Comparison of ENCODE assay signal across 1 cellular context in the genomic region with DNA sequence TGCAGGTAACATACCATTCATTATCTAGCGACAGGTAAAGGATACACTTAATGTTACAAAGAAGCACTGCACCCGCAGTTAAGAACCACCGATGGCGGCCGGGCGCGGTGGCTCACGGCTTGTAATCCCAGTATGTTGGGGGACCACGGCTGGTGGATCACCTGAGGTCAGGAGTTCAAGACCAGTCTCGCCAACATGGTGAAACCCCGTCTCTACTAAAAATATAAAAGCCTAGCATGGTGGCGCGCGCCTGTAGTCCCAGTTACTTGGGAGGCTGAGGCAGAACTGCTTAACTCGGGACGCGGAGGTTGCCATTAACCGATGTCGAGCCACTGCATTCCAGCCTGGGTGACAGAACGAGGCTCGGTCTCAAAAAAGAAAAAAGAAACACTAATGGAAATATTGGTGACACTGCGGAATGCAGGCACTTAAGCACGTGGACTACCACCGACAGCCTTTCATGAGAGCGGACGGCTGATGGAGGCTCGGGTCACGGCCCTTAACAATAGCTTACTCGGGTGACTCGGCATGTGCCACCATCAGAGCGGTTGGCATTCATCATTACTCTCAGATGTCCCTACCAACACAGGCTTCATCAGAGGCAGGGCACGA.
TF ChIP-seq lines count a peak whose summit lies in the region.

No MANE protein-coding gene starts in this region.

TF ChIP-seq in HepG2, 621 proteins besides CTCF, POLR2A, EP300 and RAD21 (continued from another document):
- TF ChIP-seq ZNF597 (CRISPR knock-in tag; IDR thresholded peaks at IDR 0.05) (no peak), RBFOX2 (IDR thresholded peaks at IDR 0.05; ENCODE audit: low read depth, low read length) (peak; percentile 72), GATAD2A (CRISPR knock-in tag; IDR thresholded peaks at IDR 0.05) (no peak), ZNF883 (CRISPR knock-in tag; IDR thresholded peaks at IDR 0.05; ENCODE audit: not compliant biosample characterization) (no peak), ZNF24 (IDR thresholded peaks at IDR 0.05) (no peak), ZNF451 (CRISPR knock-in tag; IDR thresholded peaks at IDR 0.05) (no peak), GABPB1 (CRISPR knock-in tag; IDR thresholded peaks at IDR 0.05) (no peak), THYN1 (CRISPR knock-in tag; IDR thresholded peaks at IDR 0.05; ENCODE audit: borderline replicate concordance, low read depth) (0 out of 2 replicates have a peak, but pooled peaks have one; percentile 37), NCOR1 (IDR thresholded peaks at IDR 0.05; ENCODE audit: borderline replicate concordance, low read length) (no peak), REPIN1 (CRISPR knock-in tag; IDR thresholded peaks at IDR 0.05; ENCODE audit: borderline replicate concordance, low read depth) (no peak), ATF2 (CRISPR knock-in tag; IDR thresholded peaks at IDR 0.05) (no peak), ZBTB38 (CRISPR knock-in tag; IDR thresholded peaks at IDR 0.05) (peak; percentile 23; the same call in 1 of the 2 replicates), CC2D1A (CRISPR knock-in tag; IDR thresholded peaks at IDR 0.05) (no peak), MEIS1 (CRISPR knock-in tag; IDR thresholded peaks at IDR 0.05; ENCODE audit: borderline replicate concordance) (no peak)
- TF ChIP-seq, protein P1, sequence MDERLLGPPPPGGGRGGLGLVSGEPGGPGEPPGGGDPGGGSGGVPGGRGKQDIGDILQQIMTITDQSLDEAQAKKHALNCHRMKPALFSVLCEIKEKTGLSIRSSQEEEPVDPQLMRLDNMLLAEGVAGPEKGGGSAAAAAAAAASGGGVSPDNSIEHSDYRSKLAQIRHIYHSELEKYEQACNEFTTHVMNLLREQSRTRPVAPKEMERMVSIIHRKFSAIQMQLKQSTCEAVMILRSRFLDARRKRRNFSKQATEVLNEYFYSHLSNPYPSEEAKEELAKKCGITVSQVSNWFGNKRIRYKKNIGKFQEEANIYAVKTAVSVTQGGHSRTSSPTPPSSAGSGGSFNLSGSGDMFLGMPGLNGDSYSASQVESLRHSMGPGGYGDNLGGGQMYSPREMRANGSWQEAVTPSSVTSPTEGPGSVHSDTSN (CRISPR knock-in tag; IDR thresholded peaks at IDR 0.05), result no peak
- TF ChIP-seq, protein P2, sequence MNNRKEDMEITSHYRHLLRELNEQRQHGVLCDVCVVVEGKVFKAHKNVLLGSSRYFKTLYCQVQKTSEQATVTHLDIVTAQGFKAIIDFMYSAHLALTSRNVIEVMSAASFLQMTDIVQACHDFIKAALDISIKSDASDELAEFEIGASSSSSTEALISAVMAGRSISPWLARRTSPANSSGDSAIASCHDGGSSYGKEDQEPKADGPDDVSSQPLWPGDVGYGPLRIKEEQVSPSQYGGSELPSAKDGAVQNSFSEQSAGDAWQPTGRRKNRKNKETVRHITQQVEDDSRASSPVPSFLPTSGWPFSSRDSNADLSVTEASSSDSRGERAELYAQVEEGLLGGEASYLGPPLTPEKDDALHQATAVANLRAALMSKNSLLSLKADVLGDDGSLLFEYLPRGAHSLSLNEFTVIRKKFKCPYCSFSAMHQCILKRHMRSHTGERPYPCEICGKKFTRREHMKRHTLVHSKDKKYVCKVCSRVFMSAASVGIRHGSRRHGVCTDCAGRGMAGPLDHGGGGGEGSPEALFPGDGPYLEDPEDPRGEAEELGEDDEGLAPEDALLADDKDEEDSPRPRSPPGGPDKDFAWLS (CRISPR knock-in tag; IDR thresholded peaks at IDR 0.05; ENCODE audit: borderline replicate concordance), result no peak
- TF ChIP-seq, protein P3, sequence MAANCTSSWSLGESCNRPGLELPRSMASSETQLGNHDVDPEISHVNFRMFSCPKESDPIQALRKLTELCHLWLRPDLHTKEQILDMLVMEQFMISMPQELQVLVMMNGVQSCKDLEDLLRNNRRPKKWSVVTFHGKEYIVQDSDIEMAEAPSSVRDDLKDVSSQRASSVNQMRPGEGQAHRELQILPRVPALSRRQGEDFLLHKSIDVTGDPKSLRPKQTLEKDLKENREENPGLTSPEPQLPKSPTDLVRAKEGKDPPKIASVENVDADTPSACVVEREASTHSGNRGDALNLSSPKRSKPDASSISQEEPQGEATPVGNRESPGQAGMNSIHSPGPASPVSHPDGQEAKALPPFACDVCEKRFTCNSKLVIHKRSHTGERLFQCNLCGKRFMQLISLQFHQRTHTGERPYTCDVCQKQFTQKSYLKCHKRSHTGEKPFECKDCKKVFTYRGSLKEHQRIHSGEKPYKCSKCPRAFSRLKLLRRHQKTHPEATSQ (CRISPR knock-in tag; IDR thresholded peaks at IDR 0.05; ENCODE audit: borderline replicate concordance), result 0 out of 2 replicates have a peak, but pooled peaks have one; percentile 23
- TF ChIP-seq, protein P4, sequence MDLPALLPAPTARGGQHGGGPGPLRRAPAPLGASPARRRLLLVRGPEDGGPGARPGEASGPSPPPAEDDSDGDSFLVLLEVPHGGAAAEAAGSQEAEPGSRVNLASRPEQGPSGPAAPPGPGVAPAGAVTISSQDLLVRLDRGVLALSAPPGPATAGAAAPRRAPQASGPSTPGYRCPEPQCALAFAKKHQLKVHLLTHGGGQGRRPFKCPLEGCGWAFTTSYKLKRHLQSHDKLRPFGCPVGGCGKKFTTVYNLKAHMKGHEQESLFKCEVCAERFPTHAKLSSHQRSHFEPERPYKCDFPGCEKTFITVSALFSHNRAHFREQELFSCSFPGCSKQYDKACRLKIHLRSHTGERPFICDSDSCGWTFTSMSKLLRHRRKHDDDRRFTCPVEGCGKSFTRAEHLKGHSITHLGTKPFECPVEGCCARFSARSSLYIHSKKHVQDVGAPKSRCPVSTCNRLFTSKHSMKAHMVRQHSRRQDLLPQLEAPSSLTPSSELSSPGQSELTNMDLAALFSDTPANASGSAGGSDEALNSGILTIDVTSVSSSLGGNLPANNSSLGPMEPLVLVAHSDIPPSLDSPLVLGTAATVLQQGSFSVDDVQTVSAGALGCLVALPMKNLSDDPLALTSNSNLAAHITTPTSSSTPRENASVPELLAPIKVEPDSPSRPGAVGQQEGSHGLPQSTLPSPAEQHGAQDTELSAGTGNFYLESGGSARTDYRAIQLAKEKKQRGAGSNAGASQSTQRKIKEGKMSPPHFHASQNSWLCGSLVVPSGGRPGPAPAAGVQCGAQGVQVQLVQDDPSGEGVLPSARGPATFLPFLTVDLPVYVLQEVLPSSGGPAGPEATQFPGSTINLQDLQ (CRISPR knock-in tag; IDR thresholded peaks at IDR 0.05), result no peak
- TF ChIP-seq, protein P5, sequence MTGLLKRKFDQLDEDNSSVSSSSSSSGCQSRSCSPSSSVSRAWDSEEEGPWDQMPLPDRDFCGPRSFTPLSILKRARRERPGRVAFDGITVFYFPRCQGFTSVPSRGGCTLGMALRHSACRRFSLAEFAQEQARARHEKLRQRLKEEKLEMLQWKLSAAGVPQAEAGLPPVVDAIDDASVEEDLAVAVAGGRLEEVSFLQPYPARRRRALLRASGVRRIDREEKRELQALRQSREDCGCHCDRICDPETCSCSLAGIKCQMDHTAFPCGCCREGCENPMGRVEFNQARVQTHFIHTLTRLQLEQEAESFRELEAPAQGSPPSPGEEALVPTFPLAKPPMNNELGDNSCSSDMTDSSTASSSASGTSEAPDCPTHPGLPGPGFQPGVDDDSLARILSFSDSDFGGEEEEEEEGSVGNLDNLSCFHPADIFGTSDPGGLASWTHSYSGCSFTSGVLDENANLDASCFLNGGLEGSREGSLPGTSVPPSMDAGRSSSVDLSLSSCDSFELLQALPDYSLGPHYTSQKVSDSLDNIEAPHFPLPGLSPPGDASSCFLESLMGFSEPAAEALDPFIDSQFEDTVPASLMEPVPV (CRISPR knock-in tag; IDR thresholded peaks at IDR 0.05), result peak; percentile 50; the same call in 1 of the 2 replicates
